15 cellular contexts compared by ENCODE assay signal in genomic region chr7:94810496-94810895, GRCh38.
A peak's percentile ranks its signal among the peaks of the same experiment; 100 is the strongest.
DNase-seq lines count a peak whose midpoint lies in the region; ATAC-seq and TF ChIP-seq lines count a peak whose summit lies in the region.
"Had no signal": no experiment of that assay in that cellular context is flagged by ENCODE, and none has a peak within 500 bp of the region (broad histone marks: within the 10 kb centered on the region; RNA-seq: fewer than 3 reads in every experiment).

No MANE protein-coding gene starts in this region.

- no peak overlapping the region for H2AFZ ChIP-seq in mammary epithelial cell (ENCODE audit: low read depth, low read length)

- no peaks in the 10 kb centered on the region for H3K4me1 ChIP-seq in mammary epithelial cell (ENCODE audit: insufficient read depth, low read length)
- no peaks in the 10 kb centered on the region for H3K4me1 ChIP-seq in breast epithelium
- H3K4me1 ChIP-seq: BLaER1 treated with 17β-estradiol and CSF1 and Interleukin-3, amounts not matched to agents 10 nM and 100 nM had no signal

- TF ChIP-seq CTCF in mammary epithelial cell (conservative IDR thresholded peaks at IDR 0.05 in 1 of 2, IDR thresholded peaks at IDR 0.05 in 1 of 2; ENCODE audit: extremely low read depth in 1 of 2, insufficient read depth in 1 of 2, low read depth in 1 of 2, low read length in 2 of 2), result no peak
- no peak for TF ChIP-seq CTCF in breast epithelium (IDR thresholded peaks at IDR 0.05)

- no TSS peak for BruUV-seq in mammary epithelial cell (replicated peaks; lab: Mats Ljungman, UMichigan)

- WGBS in mammary epithelial cell (ENCODE audit: low coverage, missing lambda C conversion rate), result 15% methylated on average over 3 of the region's 3 CpGs

- H3K4me3 ChIP-seq in mammary epithelial cell (replicated peaks in 1 of 3; ENCODE audit: insufficient read depth in 1 of 3, low read depth in 2 of 3, low read length in 3 of 3), result no peak overlapping the region
- H3K4me3 ChIP-seq in breast epithelium, result no peak overlapping the region
- H3K4me3 ChIP-seq: BLaER1 treated with 17β-estradiol and CSF1 and Interleukin-3, amounts not matched to agents 10 nM and 100 nM had no signal

- H3K27ac ChIP-seq in mammary epithelial cell (ENCODE audit: insufficient read depth, low read depth, low read length), result no peak overlapping the region
- no peak overlapping the region for H3K27ac ChIP-seq in breast epithelium
- H3K27ac ChIP-seq: 22Rv1; BLaER1 treated with 17β-estradiol and CSF1 and Interleukin-3, amounts not matched to agents 10 nM and 100 nM had no signal

- no peaks in the 10 kb centered on the region for H3K27me3 ChIP-seq in mammary epithelial cell (ENCODE audit: insufficient read depth, low read length)
- H3K27me3 ChIP-seq in breast epithelium, result no peaks in the 10 kb centered on the region
- H3K27me3 ChIP-seq: BLaER1 treated with 17β-estradiol and CSF1 and Interleukin-3, amounts not matched to agents 10 nM and 100 nM had no signal

- intact Hi-C loops in mammary epithelial cell (cut with micrococcal nuclease) (no loop called here), breast epithelium (cut with DNase I; ENCODE audit: low total_unique reads) (no loop called here)

- in situ Hi-C loops in mammary epithelial cell (cut with MboI; ENCODE audit: low sequenced_read_pairs in 2 of 2), result no loop called here

- H3K9ac ChIP-seq in mammary epithelial cell (ENCODE audit: insufficient read depth, low read length), result no peak overlapping the region
- H3K9ac ChIP-seq: BLaER1 treated with 17β-estradiol and CSF1 and Interleukin-3, amounts not matched to agents 10 nM and 100 nM had no signal

- dilution Hi-C loops in mammary epithelial cell (cut with HindIII; ENCODE audit: low sequenced_read_pairs), result no loop called here

- no peak for ATAC-seq in HG03159 (IDR thresholded peaks at IDR 0.05; ENCODE audit: unreplicated experiment)
- ATAC-seq: HCT116 had no signal

- H4K20me1 ChIP-seq in mammary epithelial cell (ENCODE audit: insufficient read depth, low read length), result no peaks in the 10 kb centered on the region
- H4K20me1 ChIP-seq: BLaER1 treated with 17β-estradiol and CSF1 and Interleukin-3, amounts not matched to agents 10 nM and 100 nM had no signal

- H3K36me3 ChIP-seq in mammary epithelial cell (ENCODE audit: insufficient read depth, low read length) (no peaks in the 10 kb centered on the region), breast epithelium (no peaks in the 10 kb centered on the region)
- H3K36me3 ChIP-seq: BLaER1 treated with 17β-estradiol and CSF1 and Interleukin-3, amounts not matched to agents 10 nM and 100 nM had no signal

- no peaks in the 10 kb centered on the region for H3K9me3 ChIP-seq in mammary epithelial cell (replicated peaks; ENCODE audit: insufficient read depth, low read length)
- no peaks in the 10 kb centered on the region for H3K9me3 ChIP-seq in breast epithelium
- H3K9me3 ChIP-seq: BLaER1 treated with 17β-estradiol and CSF1 and Interleukin-3, amounts not matched to agents 10 nM and 100 nM had no signal

- CTCF ChIA-PET in mammary epithelial cell (lab: Charles Lee; ENCODE audit: low non-redundant PET), result no interaction called here

- H3K4me2 ChIP-seq in mammary epithelial cell (ENCODE audit: insufficient read depth, low read depth, low read length), result no peak overlapping the region
- H3K4me2 ChIP-seq: BLaER1 treated with 17β-estradiol and CSF1 and Interleukin-3, amounts not matched to agents 10 nM and 100 nM had no signal

- TF ChIP-seq POLR2A in breast epithelium (IDR thresholded peaks at IDR 0.05), result no peak

- no peaks in the 10 kb centered on the region for H3K79me2 ChIP-seq in mammary epithelial cell (ENCODE audit: insufficient read depth, low read length)

- DNase-seq in mammary epithelial cell (peak; percentile 15), breast epithelium (ENCODE audit: low spot score in 2 of 2) (no peak), RPMI7951 (ENCODE audit: low read depth) (peak; percentile 47), foreskin melanocyte (peak; percentile 78)
- no peak for DNase-seq in activated naive CD4-positive, alpha-beta T cell treated with anti-CD3 and anti-CD28 coated beads, Interleukin-2, amount 50 U/mL, for 16 hours
- no peak for DNase-seq in stimulated activated CD4-positive, alpha-beta T cell treated with anti-CD3 and anti-CD28 coated beads, Interleukin-2, amount 100 ng/mL, for 24 hours
- DNase-seq: ACHN; Calu3; CD4-positive, CD25-positive, alpha-beta regulatory T cell; DMS 273 treated with DMSO at 0.1 percent for 48 hours; KG1 had no signal

Comparison
In these comparisons a context has a peak if more than half of its experiments do, and no peak if none do; other contexts are left out.
1. DNase-seq: peak in mammary epithelial cell (single experiment), RPMI7951 (single experiment) and foreskin melanocyte (single experiment); none in breast epithelium (0 of 2), activated naive CD4-positive, alpha-beta T cell treated with anti-CD3 and anti-CD28 coated beads, Interleukin-2, amount 50 U/mL, for 16 hours (single experiment) and stimulated activated CD4-positive, alpha-beta T cell treated with anti-CD3 and anti-CD28 coated beads, Interleukin-2, amount 100 ng/mL, for 24 hours (0 of 2).